ENCODE assay signal across 8 cellular contexts in genomic region chr18:32301976-32302743, GRCh38.
DNase-seq lines count a peak whose midpoint lies in the region; ATAC-seq and TF ChIP-seq lines count a peak whose summit lies in the region.

No MANE protein-coding gene starts in this region.

- DNase-seq in Calu3 (peak; percentile 40), M059J (ENCODE audit: low read depth) (peak; percentile 38), fibroblast of the conjunctiva (ENCODE audit: low read depth) (peak; percentile 60), aorta (no peak), hippocampal formation (lab: John Stamatoyannopoulos, UW) (no peak), NCI-H2227 treated with DMSO at 0.1 percent for 48 hours (lab: John Stamatoyannopoulos, UW) (no peak)
- no peak for DNase-seq in central memory CD4-positive, alpha-beta T cell

- peaks cover 19% of the 10 kb centered on the region for H3K4me1 Mint-ChIP-seq in Calu3 (ENCODE audit: low read depth, unreplicated experiment)

- no TSS peak for BruUV-seq in Calu3 (replicated peaks; lab: Mats Ljungman, UMichigan)

- peaks cover 4% of the 10 kb centered on the region for H3K36me3 Mint-ChIP-seq in Calu3 (ENCODE audit: insufficient read depth, unreplicated experiment)

- H3K27ac Mint-ChIP-seq in Calu3 (ENCODE audit: unreplicated experiment), result peak overlapping the region; percentile 73

- TF ChIP-seq CTCF in Calu3 (IDR thresholded peaks at IDR 0.05; ENCODE audit: unreplicated experiment), result no peak

- H3K9me3 Mint-ChIP-seq in Calu3 (ENCODE audit: low read depth, unreplicated experiment), result no peaks in the 10 kb centered on the region

- intact Hi-C loops in Calu3 (cut with micrococcal nuclease; ENCODE audit: unreplicated experiment), result loop anchor here (5.0 kb wide), 2 partner anchors 50 to 70 kb away; no protein-coding TSS in a partner anchor
- intact Hi-C loops in aorta (cut with DNase I), result loop anchor here in 1 of 2 donors (5.0 kb wide), 1 partner anchor 45 kb away; no protein-coding TSS in a partner anchor

- no peaks in the 10 kb centered on the region for H3K27me3 ChIP-seq in aorta (ENCODE audit: control insufficient read depth in 1 of 2, insufficient read depth in 2 of 2, low read length in 1 of 2)

- 27 to 29% methylated on average over 2 of the region's 2 CpGs for WGBS in aorta, 2 donors

- no peaks in the 10 kb centered on the region for H3K27me3 Mint-ChIP-seq in Calu3 (ENCODE audit: unreplicated experiment)

- H3K9me3 ChIP-seq in aorta (ENCODE audit: control insufficient read depth, low read length), result no peaks in the 10 kb centered on the region

- H3K4me1 ChIP-seq in aorta (ENCODE audit: control insufficient read depth in 1 of 2, insufficient read depth in 2 of 2, low read length in 2 of 2), result peaks cover 8 to 9% of the 10 kb centered on the region in 2 donors

- no peak overlapping the region for H3K4me3 ChIP-seq in aorta (ENCODE audit: low read length in 2 of 2)

- CTCF ChIA-PET in Calu3 (lab: Charles Lee), result interaction anchor here (1.2 to 1.5 kb wide), 5 partner anchors 12 to 169 kb away, joined by 3 to 8 read pairs (median 4); partner anchors contain the start of gene GAREM1

- H3K4me3 Mint-ChIP-seq in Calu3 (ENCODE audit: low read depth, unreplicated experiment), result no peak overlapping the region

- no peaks in the 10 kb centered on the region for H3K36me3 ChIP-seq in aorta (ENCODE audit: control insufficient read depth in 1 of 2, insufficient read depth in 2 of 2, low read length in 1 of 2)

- H3K27ac ChIP-seq in aorta (ENCODE audit: low read depth in 1 of 2, low read length in 2 of 2), result peak overlapping the region; percentile 62 to 100

- ATAC-seq in GM21576 (IDR thresholded peaks at IDR 0.05; ENCODE audit: unreplicated experiment) (peak; percentile 80), aorta (ENCODE audit: low FRiP score) (peak; percentile 80)

Comparison
In these comparisons a context has a peak if more than half of its experiments do, and no peak if none do; other contexts are left out.
1. DNase-seq: peak in Calu3 (single experiment), M059J (single experiment) and fibroblast of the conjunctiva (single experiment); none in aorta (0 of 2), hippocampal formation (0 of 2), NCI-H2227 treated with DMSO at 0.1 percent for 48 hours (single experiment) and central memory CD4-positive, alpha-beta T cell (single experiment).